12 cellular contexts compared by ENCODE assay signal in genomic region chr12:12608557-12608957, GRCh38. TPM values are rescaled to one million over a fixed set of nuclear protein-coding genes. Genes with fewer than 3 reads are reported as not detected.
DNase-seq lines count a peak whose midpoint lies in the region; ATAC-seq and TF ChIP-seq lines count a peak whose summit lies in the region.
"Had no signal": no experiment of that assay in that cellular context is flagged by ENCODE, and none has a peak within 500 bp of the region (broad histone marks: within the 10 kb centered on the region; RNA-seq: fewer than 3 reads in every experiment).

No MANE protein-coding gene starts in this region.

- TF ChIP-seq CTCF in dorsolateral prefrontal cortex (IDR thresholded peaks at IDR 0.05 in 54 of 56, conservative IDR thresholded peaks at IDR 0.05 in 2 of 56; ENCODE audit: low read depth in 1 of 56, partially characterized antibody in 56 of 56) = peak in 5 of 56 donors; percentile 12 to 35 (median 28)

- no peak overlapping the region for H3K4me3 ChIP-seq in dorsolateral prefrontal cortex
- H3K4me3 ChIP-seq: coronary artery had no signal

- H3K27ac ChIP-seq in dorsolateral prefrontal cortex = peak overlapping the region in 1 of 59 donors; percentile 13
- H3K27ac ChIP-seq: coronary artery had no signal

- intact Hi-C loops in dorsolateral prefrontal cortex (cut with DNase I) = no loop called here

- ATAC-seq in GM21360 (IDR thresholded peaks at IDR 0.05; ENCODE audit: unreplicated experiment) (peak; percentile 29), GM19463 (IDR thresholded peaks at IDR 0.05; ENCODE audit: unreplicated experiment) (no peak)
- ATAC-seq: left lobe of liver had no signal

- no peaks in the 10 kb centered on the region for H3K27me3 ChIP-seq in dorsolateral prefrontal cortex

- DNase-seq in EL (peak; percentile 22), SK-MEL-5 (ENCODE audit: low read depth, low spot score) (peak; percentile 70), iris pigment epithelial cell (ENCODE audit: low read depth) (peak; percentile 21), nucleus accumbens (lab: John Stamatoyannopoulos, UW) (no peak), NCI-H748 treated with DMSO at 0.1 percent for 48 hours (lab: John Stamatoyannopoulos, UW) (no peak), dorsolateral prefrontal cortex (no peak)
- DNase-seq: activated CD4-positive, alpha-beta T cell treated with anti-CD3 and anti-CD28 coated beads, Interleukin-2, amount 50 U/mL, for 4 hours; NCI-H345 had no signal

- in situ Hi-C loops in SK-MEL-5 (cut with HindIII; ENCODE audit: low pct_unique_long_range_greater_than_20kb, low sequenced_read_pairs) = no loop called here

RNA-seq across cellular contexts. Expression of gene CREBL2, which starts 3.1 kb away (rescaled TPM):
- total RNA-seq in SK-MEL-5 (2014; rRNA removed; shearing (Covaris generic)) = 71.3 and 72.5 TPM in 2 replicates
- polyA plus RNA-seq in SK-MEL-5 (2015; cell fraction: cytosol; rRNA removed) = 35.7 and 46.6 TPM in 2 replicates
- polyA plus RNA-seq in SK-MEL-5 (2015; cell fraction: nucleus; rRNA removed) = 10.1 and 10.8 TPM in 2 replicates
- 10 to 100 TPM; 26.6 to 75.3 (median 48.9) TPM for total RNA-seq in dorsolateral prefrontal cortex

RNA-seq across cellular contexts. Expression of gene DUSP16, which starts 45.9 kb away (rescaled TPM):
- 13.9 and 15.1 TPM in 2 replicates for total RNA-seq in SK-MEL-5 (2014; rRNA removed; shearing (Covaris generic))
- polyA plus RNA-seq in SK-MEL-5 (2015; cell fraction: cytosol; rRNA removed) = 14.1 and 18.8 TPM in 2 replicates
- 5.1 and 6.1 TPM in 2 replicates for polyA plus RNA-seq in SK-MEL-5 (2015; cell fraction: nucleus; rRNA removed)
- total RNA-seq in dorsolateral prefrontal cortex = 10 to 100 TPM; 12.2 to 57.9 (median 21.4) TPM

Comparison
In these comparisons a context has a peak if more than half of its experiments do, and no peak if none do; other contexts are left out.
1. DNase-seq: peak in EL (single experiment), SK-MEL-5 (single experiment) and iris pigment epithelial cell (single experiment); none in nucleus accumbens (0 of 56), NCI-H748 treated with DMSO at 0.1 percent for 48 hours (single experiment) and dorsolateral prefrontal cortex (0 of 10).